ENCODE assay signal across 21 cellular contexts in genomic region chr2:174454566-174454965, GRCh38.
"Had no signal": no experiment of that assay in that cellular context is flagged by ENCODE, and none has a peak within 500 bp of the region (broad histone marks: within the 10 kb centered on the region; RNA-seq: fewer than 3 reads in every experiment).

No MANE protein-coding gene starts in this region.

- H3K4me1 ChIP-seq: colonic mucosa, heart left ventricle, sigmoid colon, suprapubic skin, thyroid gland, uterus had no signal

- H3K36me3 ChIP-seq: colonic mucosa, thyroid gland, uterus had no signal

- H3K9me3 ChIP-seq: colonic mucosa, heart left ventricle, neutrophil, sigmoid colon, suprapubic skin, thyroid gland, uterus had no signal

- H3K27me3 Mint-ChIP-seq: naive thymus-derived CD4-positive, alpha-beta T cell; type B pancreatic cell had no signal

- H3K27ac ChIP-seq: colonic mucosa, heart left ventricle, neutrophil, sigmoid colon, skin epidermis, suprapubic skin, thyroid gland, uterus had no signal

- H3K9me3 Mint-ChIP-seq: naive thymus-derived CD4-positive, alpha-beta T cell; nephron progenitor cell; type B pancreatic cell had no signal

- H3K4me3 ChIP-seq: colonic mucosa, heart left ventricle, sigmoid colon, skin epidermis, suprapubic skin, thyroid gland, uterus had no signal

- H3K36me3 Mint-ChIP-seq: type B pancreatic cell had no signal

- H3K27me3 ChIP-seq: colonic mucosa, heart left ventricle, neutrophil, sigmoid colon, suprapubic skin, thyroid gland, uterus had no signal

- H3K4me3 Mint-ChIP-seq: naive thymus-derived CD4-positive, alpha-beta T cell; nephron progenitor cell; type B pancreatic cell had no signal

- H3K27ac Mint-ChIP-seq: type B pancreatic cell had no signal

- DNase-seq: colonic mucosa; dermis blood vessel endothelial cell; foreskin melanocyte; heart left ventricle; hypothalamus; kidney glomerular epithelial cell; mesendoderm; naive thymus-derived CD4-positive, alpha-beta T cell; nephron progenitor cell; posterior cingulate gyrus; sigmoid colon; stimulated activated CD4-positive, alpha-beta T cell treated with anti-CD3 and anti-CD28 coated beads, Interleukin-2, amount 100 ng/mL, for 24 hours; stimulated activated CD4-positive, alpha-beta T cell treated with anti-CD3 and anti-CD28 coated beads, Interleukin-4, amount 100 ng/mL, for 4 hours; stimulated activated naive CD4-positive, alpha-beta T cell; thyroid gland; uterus had no signal

- ATAC-seq: heart left ventricle; naive thymus-derived CD4-positive, alpha-beta T cell had no signal

- FAIRE-seq: islet of Langerhans had no signal
